2 cellular contexts compared by ENCODE assay signal in the genomic region with DNA sequence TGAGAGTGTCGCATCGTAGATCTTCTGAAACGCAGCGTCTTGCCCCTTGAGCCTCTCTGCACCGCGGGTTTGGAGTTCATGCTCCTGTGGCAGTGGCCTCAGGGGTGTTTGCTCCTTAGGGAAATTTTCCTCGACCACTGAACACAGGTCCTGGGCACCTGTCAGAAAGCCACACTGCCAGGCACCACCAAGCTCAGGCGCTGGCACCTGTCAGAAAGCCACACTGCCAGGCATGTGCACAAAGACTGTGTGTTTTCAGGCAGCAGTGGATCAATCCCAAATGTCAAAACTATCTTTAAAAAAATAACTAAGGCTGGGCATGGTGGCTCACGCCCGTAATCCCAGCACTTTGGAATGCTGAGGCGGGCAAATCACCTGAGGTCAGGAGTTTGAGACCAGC.
TF ChIP-seq lines count a peak whose summit lies in the region.

No MANE protein-coding gene starts in this region.

TF ChIP-seq in SK-N-SH, 30 proteins besides CTCF, POLR2A, EP300 and RAD21:
- TF ChIP-seq RFX5 (IDR thresholded peaks at IDR 0.05; ENCODE audit: low read length), result no peak
- no peak for TF ChIP-seq FOXJ3 (CRISPR knock-in tag; IDR thresholded peaks at IDR 0.05)
- no peak for TF ChIP-seq MXI1 (IDR thresholded peaks at IDR 0.05; ENCODE audit: low read depth, low read length)
- TF ChIP-seq NRF1 (IDR thresholded peaks at IDR 0.05; ENCODE audit: low read depth, low read length), result no peak
- TF ChIP-seq GATA2 (CRISPR knock-in tag; IDR thresholded peaks at IDR 0.05), result no peak
- TF ChIP-seq CHD2 (IDR thresholded peaks at IDR 0.05; ENCODE audit: low read length, partially characterized antibody), result no peak
- TF ChIP-seq TEAD4 (IDR thresholded peaks at IDR 0.05; ENCODE audit: borderline replicate concordance, insufficient read depth), result no peak
- no peak for TF ChIP-seq REST (IDR thresholded peaks at IDR 0.05; ENCODE audit: low read depth, low read length)
- TF ChIP-seq TAF1 (IDR thresholded peaks at IDR 0.05; ENCODE audit: borderline replicate concordance, low read depth, low read length), result no peak
- no peak for TF ChIP-seq EZH2phosphoT487 (IDR thresholded peaks at IDR 0.05; ENCODE audit: borderline replicate concordance, low read depth)
- TF ChIP-seq, protein P1, sequence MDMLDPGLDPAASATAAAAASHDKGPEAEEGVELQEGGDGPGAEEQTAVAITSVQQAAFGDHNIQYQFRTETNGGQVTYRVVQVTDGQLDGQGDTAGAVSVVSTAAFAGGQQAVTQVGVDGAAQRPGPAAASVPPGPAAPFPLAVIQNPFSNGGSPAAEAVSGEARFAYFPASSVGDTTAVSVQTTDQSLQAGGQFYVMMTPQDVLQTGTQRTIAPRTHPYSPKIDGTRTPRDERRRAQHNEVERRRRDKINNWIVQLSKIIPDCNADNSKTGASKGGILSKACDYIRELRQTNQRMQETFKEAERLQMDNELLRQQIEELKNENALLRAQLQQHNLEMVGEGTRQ (IDR thresholded peaks at IDR 0.05; ENCODE audit: borderline replicate concordance, low read depth, low read length), result no peak
- no peak for TF ChIP-seq PBX3 (IDR thresholded peaks at IDR 0.05)
TF ChIP-seq in SK-N-SH: peak in this region for 0.

TF ChIP-seq in SK-N-SH treated with all-trans-retinoic acid at 6 μM for 48 hours, 23 proteins besides CTCF, POLR2A, EP300 and RAD21 (continued from another document):
- no peak for TF ChIP-seq ISL1 (CRISPR knock-in tag; IDR thresholded peaks at IDR 0.05)
TF ChIP-seq in SK-N-SH treated with all-trans-retinoic acid at 6 μM for 48 hours: peak in this region for 0.
